11 cellular contexts compared by ENCODE assay signal in genomic region chr10:17249820-17250219, GRCh38. TPM values are rescaled to one million over a fixed set of nuclear protein-coding genes. Genes with fewer than 3 reads are reported as not detected.
DNase-seq lines count a peak whose midpoint lies in the region; ATAC-seq and TF ChIP-seq lines count a peak whose summit lies in the region.
"Had no signal": no experiment of that assay in that cellular context is flagged by ENCODE, and none has a peak within 500 bp of the region (broad histone marks: within the 10 kb centered on the region; RNA-seq: fewer than 3 reads in every experiment).

No MANE protein-coding gene starts in this region.

- no peak overlapping the region for H3K27ac Mint-ChIP-seq in GM23338
- H3K27ac Mint-ChIP-seq: dendritic cell treated with granulocyte-macrophage colony-stimulating factor and Interleukin-4, amounts not matched to agents 40 ng/mL and 50 ng/mL, for 4 days; naive B cell had no signal

- no peak overlapping the region for H3K4me2 ChIP-seq in GM23338

- H3K79me2 ChIP-seq in GM23338 (replicated peaks; ENCODE audit: insufficient read depth), result no peaks in the 10 kb centered on the region

- DNase-seq in AML-193 (lab: John Stamatoyannopoulos, UW) (peak; percentile 3 to 24), GM23338 (ENCODE audit: low spot score) (peak; percentile 30), WERI-Rb-1 (no peak), left colon (no peak)
- DNase-seq in activated CD4-positive, alpha-beta T cell treated with anti-CD3 and anti-CD28 coated beads, Interleukin-2, amount 50 U/mL, for 48 hours, result no peak
- DNase-seq: naive B cell, NCI-H446 treated with DMSO at 0.1 percent for 48 hours had no signal

- peaks cover 28% of the 10 kb centered on the region for H3K9me3 Mint-ChIP-seq in GM23338

- no peaks in the 10 kb centered on the region for H3K9me3 ChIP-seq in WERI-Rb-1 (ENCODE audit: severe bottlenecking)

- H3K27me3 ChIP-seq in GM23338 (ENCODE audit: insufficient read depth), result no peaks in the 10 kb centered on the region
- no peaks in the 10 kb centered on the region for H3K27me3 ChIP-seq in WERI-Rb-1 (ENCODE audit: insufficient read depth, low read depth, severe bottlenecking)

- ATAC-seq in GM23338 (no peak; the same call in 2 of the 3 replicates), left colon (peak; percentile 50), GM18858 (IDR thresholded peaks at IDR 0.05; ENCODE audit: unreplicated experiment) (no peak), GM19395 (IDR thresholded peaks at IDR 0.05; ENCODE audit: unreplicated experiment) (no peak), GM21515 (IDR thresholded peaks at IDR 0.05; ENCODE audit: unreplicated experiment) (no peak)

- H3K27ac ChIP-seq in GM23338 (ENCODE audit: low read depth) (no peak overlapping the region), WERI-Rb-1 (no peak overlapping the region)

- H2AFZ ChIP-seq in GM23338, result no peak overlapping the region

- H4K20me1 ChIP-seq in GM23338 (replicated peaks; ENCODE audit: insufficient read depth), result no peaks in the 10 kb centered on the region

- TF ChIP-seq CTCF in GM23338 (conservative IDR thresholded peaks at IDR 0.05; ENCODE audit: low read depth in 2 of 2) (peak; percentile 47 to 69), WERI-Rb-1 (IDR thresholded peaks at IDR 0.05; ENCODE audit: low read depth, low read length) (peak; percentile 26; the same call in 1 of the 2 replicates)

- no peak overlapping the region for H3K4me3 ChIP-seq in GM23338
- no peak overlapping the region for H3K4me3 ChIP-seq in WERI-Rb-1 (ENCODE audit: low read depth, low read length)

- H3K9me2 ChIP-seq in GM23338 (ENCODE audit: insufficient read depth), result no peaks in the 10 kb centered on the region; the same call in 1 of the 2 replicates

- H3K4me3 Mint-ChIP-seq in GM23338, result no peak overlapping the region
- H3K4me3 Mint-ChIP-seq: dendritic cell treated with granulocyte-macrophage colony-stimulating factor and Interleukin-4, amounts not matched to agents 40 ng/mL and 50 ng/mL, for 4 days; naive B cell had no signal

- H3K4me1 ChIP-seq in GM23338 (ENCODE audit: insufficient read depth), result no peaks in the 10 kb centered on the region

- peaks cover 4% of the 10 kb centered on the region for H3K27me3 Mint-ChIP-seq in GM23338 (ENCODE audit: insufficient read depth, low read depth, poor library complexity)
- H3K27me3 Mint-ChIP-seq: dendritic cell treated with granulocyte-macrophage colony-stimulating factor and Interleukin-4, amounts not matched to agents 40 ng/mL and 50 ng/mL, for 4 days had no signal

- peaks cover 18% of the 10 kb centered on the region; the same call in 2 of the 3 replicates for H3K36me3 Mint-ChIP-seq in GM23338 (ENCODE audit: low read depth)
- H3K36me3 Mint-ChIP-seq: naive B cell had no signal

- intact Hi-C loops in left colon (cut with DNase I, micrococcal nuclease), result no loop called here

- H3K36me3 ChIP-seq in GM23338 (ENCODE audit: insufficient read depth), result 0 out of 2 replicates have a peak, but pooled peaks cover 9% of the 10 kb centered on the region
- no peaks in the 10 kb centered on the region for H3K36me3 ChIP-seq in WERI-Rb-1

- no peaks in the 10 kb centered on the region for H3K4me1 Mint-ChIP-seq in GM23338

- H3F3A ChIP-seq in GM23338 (replicated peaks; ENCODE audit: low read depth), result no peaks in the 10 kb centered on the region

TF ChIP-seq in GM23338, 12 proteins besides CTCF, POLR2A, EP300 and RAD21:
- no peak for TF ChIP-seq STAT1 (IDR thresholded peaks at IDR 0.05; ENCODE audit: unreplicated experiment)
- TF ChIP-seq POLR2AphosphoS5 (IDR thresholded peaks at IDR 0.05; ENCODE audit: low read depth), result no peak
- TF ChIP-seq JUNB (IDR thresholded peaks at IDR 0.05; ENCODE audit: unreplicated experiment), result no peak
TF ChIP-seq in GM23338: peak in this region for 0.

RNA-seq across cellular contexts. Expression of gene VIM, which starts 21.8 kb away (rescaled TPM):
- total RNA-seq in GM23338 (2014; rRNA removed; shearing (Covaris generic)), result 214 and 228 TPM in 2 replicates
- 131 and 137 TPM in 2 replicates for polyA plus RNA-seq in GM23338 (2016; fragmentation: Nextera tagmentation; extraction: Ambion mirVana)
- 100 to 1,000 TPM; 137 to 290 TPM for total RNA-seq in left colon

RNA-seq across cellular contexts. Expression of gene TRDMT1, which starts 48.3 kb away (rescaled TPM):
- total RNA-seq in GM23338 (2014; rRNA removed; shearing (Covaris generic)), result 30.8 and 37.7 TPM in 2 replicates
- 12.0 and 16.0 TPM in 2 replicates for polyA plus RNA-seq in GM23338 (2016; fragmentation: Nextera tagmentation; extraction: Ambion mirVana)
- total RNA-seq in left colon, result 1 to 10 TPM; 4.6 to 4.9 TPM

Comparison
In these comparisons a context has a peak if more than half of its experiments do, and no peak if none do; other contexts are left out.
1. DNase-seq: peak in AML-193 (2 of 2) and GM23338 (single experiment); none in WERI-Rb-1 (single experiment), left colon (0 of 2) and activated CD4-positive, alpha-beta T cell treated with anti-CD3 and anti-CD28 coated beads, Interleukin-2, amount 50 U/mL, for 48 hours (0 of 2).